ENCODE assay signal across 8 cellular contexts in genomic region chr11:47642099-47642855, GRCh38. TPM values are rescaled to one million over a fixed set of nuclear protein-coding genes. Genes with fewer than 3 reads are reported as not detected.
DNase-seq lines count a peak whose midpoint lies in the region; ATAC-seq and TF ChIP-seq lines count a peak whose summit lies in the region.

Gene MTCH2, minus strand, starts transcription at chr11:47642559. Its CDS starts 94 bp downstream, at chr11:47642465.

- ATAC-seq in HG02798 (IDR thresholded peaks at IDR 0.05; ENCODE audit: poor library complexity, unreplicated experiment): peak; percentile 95

- H3K4me1 Mint-ChIP-seq in type B pancreatic cell (ENCODE audit: unreplicated experiment): peaks cover 24% of the 10 kb centered on the region

- no peaks in the 10 kb centered on the region for H3K9me3 ChIP-seq in adipocyte (ENCODE audit: control insufficient read depth, low read length)

- peak within 1 kb of the TSS; percentile 97 for H3K27ac Mint-ChIP-seq in type B pancreatic cell

- H3K4me3 Mint-ChIP-seq in type B pancreatic cell: peak within 1 kb of the TSS; percentile 98

- intact Hi-C loops in cardiac septum (cut with DNase I): loop anchor here (2.0 kb wide), 1 partner anchor 207 kb away; the partner anchor contains the start of gene NUP160

- H3K36me3 Mint-ChIP-seq in type B pancreatic cell: peaks cover 7% of the 10 kb centered on the region

- H3K4me3 ChIP-seq in GM12875 (ENCODE audit: low read depth, low read length): peak within 1 kb of the TSS; percentile 65
- H3K4me3 ChIP-seq in adipocyte (ENCODE audit: low read length): peak within 1 kb of the TSS; percentile 99

- DNase-seq in NCI-H1417 treated with DMSO at 0.1 percent for 48 hours (lab: John Stamatoyannopoulos, UW) (peak; percentile 82), SW480 (ENCODE audit: low spot score) (peak; percentile 97), adipocyte (ENCODE audit: low read depth) (peak; percentile 99), cardiac septum (ENCODE audit: low spot score) (peak; percentile 98), pons (ENCODE audit: low spot score) (peak; percentile 98), type B pancreatic cell (ENCODE audit: extremely low spot score, unreplicated experiment) (peak; percentile 97)

- no peak for TF ChIP-seq CTCF in GM12875 (IDR thresholded peaks at IDR 0.05; ENCODE audit: borderline replicate concordance, insufficient read depth, low read depth, low read length)
- TF ChIP-seq CTCF in type B pancreatic cell (conservative IDR thresholded peaks at IDR 0.05): peak; percentile 51

- H3K36me3 ChIP-seq in adipocyte (ENCODE audit: control insufficient read depth, insufficient read depth, low read length, severe bottlenecking): peaks cover 25% of the 10 kb centered on the region

- peaks cover 31% of the 10 kb centered on the region for H3K4me1 ChIP-seq in adipocyte (ENCODE audit: control insufficient read depth, insufficient read depth, low read length)

- H3K27me3 Mint-ChIP-seq in type B pancreatic cell: no peaks in the 10 kb centered on the region

- H3K27me3 ChIP-seq in adipocyte (replicated peaks; ENCODE audit: control insufficient read depth, insufficient read depth, low read length): no peaks in the 10 kb centered on the region

- peak within 1 kb of the TSS; percentile 99 for H3K9ac ChIP-seq in adipocyte (ENCODE audit: low read length)

- no peaks in the 10 kb centered on the region for H3K9me3 Mint-ChIP-seq in type B pancreatic cell

RNA-seq across cellular contexts. Expression of gene MTCH2, which starts in this region (rescaled TPM):
- total RNA-seq in cardiac septum: 77.4 TPM
- total RNA-seq in type B pancreatic cell (ENCODE audit: low replicate concordance): 96.1 and 134 TPM in 2 replicates

Comparison
In these comparisons a context has a peak if more than half of its experiments do, and no peak if none do; other contexts are left out.
1. Peak in every context shown above with its lines: DNase-seq, ATAC-seq and H3K4me3 ChIP-seq.